10 cellular contexts compared by ENCODE assay signal in genomic region chr1:47232187-47232874, GRCh38. TPM values are rescaled to one million over a fixed set of nuclear protein-coding genes. Genes with fewer than 3 reads are reported as not detected.
DNase-seq lines count a peak whose midpoint lies in the region; ATAC-seq and TF ChIP-seq lines count a peak whose summit lies in the region.
"Had no signal": no experiment of that assay in that cellular context is flagged by ENCODE, and none has a peak within 500 bp of the region (broad histone marks: within the 10 kb centered on the region; RNA-seq: fewer than 3 reads in every experiment).

Gene TAL1, minus strand, starts transcription at chr1:47232225. Its CDS starts 6,337 bp downstream, at chr1:47225888.

- H3K27ac ChIP-seq in angular gyrus (ENCODE audit: low read depth, low read length) (peak within 1 kb of the TSS; percentile 6), skin epidermis (peak within 1 kb of the TSS; percentile 4 to 79 (median 53))
- H3K27ac ChIP-seq: SJSA1 had no signal

- H3K27ac Mint-ChIP-seq in IgD-negative memory B cell (peak within 1 kb of the TSS; percentile 6 to 59 (median 8)), HFFc6 (no peak within 1 kb of the TSS)

- peaks cover 75% of the 10 kb centered on the region for H3K27me3 Mint-ChIP-seq in IgD-negative memory B cell
- H3K27me3 Mint-ChIP-seq in HFFc6 (ENCODE audit: insufficient read depth) = peaks cover 71% of the 10 kb centered on the region

- H3K4me1 Mint-ChIP-seq in IgD-negative memory B cell = peaks cover 6 to 11% (median 10%) of the 10 kb centered on the region in 3 donors
- H3K4me1 Mint-ChIP-seq in HFFc6 (ENCODE audit: low read depth) = peaks cover 6% of the 10 kb centered on the region

- no peak for TF ChIP-seq CTCF in HFFc6 (IDR thresholded peaks at IDR 0.05)

- H3K36me3 Mint-ChIP-seq in IgD-negative memory B cell (peaks cover 2% of the 10 kb centered on the region), HFFc6 (ENCODE audit: low read depth) (peaks cover 5% of the 10 kb centered on the region; the same call in 1 of the 2 replicates)

- ATAC-seq in GM19324 (IDR thresholded peaks at IDR 0.05; ENCODE audit: low FRiP score, unreplicated experiment) = no peak

- H3K4me3 Mint-ChIP-seq in IgD-negative memory B cell (peak within 1 kb of the TSS; percentile 79 to 88 (median 81)), HFFc6 (no peak within 1 kb of the TSS; the same call in 1 of the 2 replicates)

- DNase-seq in iPS-NIHi7 (ENCODE audit: extremely low spot score) = peak; percentile 47
- DNase-seq in HFFc6 = no peak
- DNase-seq in hippocampal formation (lab: John Stamatoyannopoulos, UW) = no peak
- DNase-seq in activated effector memory CD4-positive, alpha-beta T cell treated with Interleukin-2 at 50 U/mL for 16 hours = no peak

- H3K4me3 ChIP-seq in skin epidermis = peak within 1 kb of the TSS; percentile 5 to 35 (median 17)
- H3K4me3 ChIP-seq: SJSA1 had no signal

- H3K9me3 Mint-ChIP-seq in IgD-negative memory B cell = peaks cover 0 to 2% (median 0%) of the 10 kb centered on the region in 3 donors
- H3K9me3 Mint-ChIP-seq in HFFc6 = peaks cover 7% of the 10 kb centered on the region; the same call in 1 of the 2 replicates

RNA-seq across cellular contexts. Expression of gene TAL1, which starts in this region (rescaled TPM):
- 0.19 TPM for polyA plus RNA-seq in IgD-negative memory B cell
- total RNA-seq in HFFc6 (2021; fragmentation: NEBNext Ultra II Directional; extraction: Animal tissue kit (Norgen Biotek cat#: 25700)) = not detected
- total RNA-seq: myocyte, SJSA1 had no signal
